8 cellular contexts compared by ENCODE assay signal in the genomic region with DNA sequence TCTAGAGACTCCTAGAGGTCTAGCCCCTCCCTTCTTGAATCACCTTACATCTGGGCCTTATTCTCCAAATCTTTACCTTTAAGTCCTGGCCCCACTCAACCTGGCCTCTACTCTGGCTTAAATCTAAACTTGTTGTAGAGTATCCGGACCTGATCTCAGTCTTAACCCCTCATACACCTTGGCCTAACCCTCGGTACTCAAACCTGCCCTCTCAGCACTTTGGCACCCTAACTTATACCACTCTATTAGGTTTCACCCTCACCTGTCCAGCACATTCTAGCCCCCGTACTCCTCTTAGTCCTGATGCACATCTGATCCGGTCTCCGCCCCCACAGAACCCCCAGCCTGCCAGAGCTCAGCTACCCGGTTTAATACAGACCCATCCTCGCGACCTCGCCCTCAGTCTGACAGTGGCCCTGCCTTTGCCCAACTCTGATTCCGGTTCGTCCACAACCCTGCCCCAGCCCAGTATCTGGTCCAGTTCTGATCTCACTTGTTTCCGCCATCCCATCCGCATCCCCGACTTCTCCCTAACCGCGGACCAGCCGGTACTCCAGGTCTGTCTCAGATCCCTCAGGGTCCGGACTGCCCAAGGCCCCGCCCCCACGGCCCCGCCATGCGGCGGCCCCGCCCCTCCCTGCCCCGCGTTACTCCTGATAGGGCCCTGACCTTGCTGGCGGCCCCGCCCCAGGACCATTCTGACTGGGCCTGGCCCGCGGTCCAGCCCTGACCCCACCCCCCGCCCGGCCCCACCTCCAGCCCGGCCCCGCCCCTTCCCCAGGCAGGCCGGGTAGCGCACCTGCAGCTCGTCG. TPM values are rescaled to one million over a fixed set of nuclear protein-coding genes. Genes with fewer than 3 reads are reported as not detected.
DNase-seq lines count a peak whose midpoint lies in the region; ATAC-seq, FAIRE-seq and TF ChIP-seq lines count a peak whose summit lies in the region.

No MANE protein-coding gene starts in this region.

- peaks cover 1 to 20% (median 4%) of the 10 kb centered on the region in 3 donors for H3K27me3 Mint-ChIP-seq in immature natural killer cell (ENCODE audit: low read depth in 3 of 3)

- ATAC-seq in GM18519 (IDR thresholded peaks at IDR 0.05; ENCODE audit: low FRiP score, unreplicated experiment), result peak; percentile 59
- ATAC-seq in HG03103 (IDR thresholded peaks at IDR 0.05; ENCODE audit: low read depth, unreplicated experiment), result peak; percentile 72
- no peak for ATAC-seq in GM18517 (IDR thresholded peaks at IDR 0.05; ENCODE audit: unreplicated experiment)

- no peaks in the 10 kb centered on the region for H3K9me3 ChIP-seq in small intestine (ENCODE audit: control insufficient read depth, low read depth)

- no peak for FAIRE-seq in small intestine (lab: Jason Lieb, UNC)

- peak; percentile 94 for DNase-seq in NCI-H2227 (lab: John Stamatoyannopoulos, UW; ENCODE audit: unreplicated experiment)
- DNase-seq in activated CD4-positive, CD25-positive, alpha-beta regulatory T cell (lab: John Stamatoyannopoulos, UW), result peak; percentile 56 to 75 (median 68)
- DNase-seq in cardiac fibroblast (ENCODE audit: low read depth in 2 of 2), result peak; percentile 81 to 90
- peak; percentile 71 to 80 (median 77) for DNase-seq in immature natural killer cell
- peak; percentile 91 for DNase-seq in small intestine

- H3K36me3 Mint-ChIP-seq in immature natural killer cell, result peaks cover 0 to 5% (median 4%) of the 10 kb centered on the region in 3 donors

- H3K27ac ChIP-seq in small intestine (ENCODE audit: low read depth in 1 of 2, low read length in 1 of 2), result peak overlapping the region in 1 of 2 donors; percentile 78

- peak overlapping the region; percentile 81 to 92 (median 89) for H3K4me3 Mint-ChIP-seq in immature natural killer cell

- H3K27ac Mint-ChIP-seq in immature natural killer cell, result peak overlapping the region in 5 of 6 donors; percentile 67 to 78 (median 76)

- H3K4me3 ChIP-seq in cardiac fibroblast (replicated peaks in 1 of 2; ENCODE audit: low read depth in 2 of 2, low read length in 2 of 2) (peak overlapping the region; percentile 82 to 85), small intestine (ENCODE audit: low read depth in 1 of 2, low read length in 2 of 2) (peak overlapping the region in 1 of 2 donors; percentile 76)

- WGBS in small intestine, 3 donors, result 13 to 19% (median 16%) methylated on average over 36 to 38 of the region's 38 CpGs

- H3K4me1 Mint-ChIP-seq in immature natural killer cell, result peaks cover 33 to 35% of the 10 kb centered on the region in 2 donors

- H3K27me3 ChIP-seq in small intestine (ENCODE audit: control insufficient read depth in 2 of 2, insufficient read depth in 2 of 2, low read length in 2 of 2), result no peaks in the 10 kb centered on the region

- no peaks in the 10 kb centered on the region for H3K4me1 ChIP-seq in small intestine (ENCODE audit: control insufficient read depth in 2 of 2, insufficient read depth in 1 of 2, low read depth in 1 of 2, low read length in 1 of 2)

- H3K9me3 Mint-ChIP-seq in immature natural killer cell, result no peaks in the 10 kb centered on the region

- TF ChIP-seq CTCF in cardiac fibroblast (IDR thresholded peaks at IDR 0.05; ENCODE audit: low read depth, low read length), result no peak

- H3K36me3 ChIP-seq in small intestine (ENCODE audit: control insufficient read depth in 2 of 2, insufficient read depth in 2 of 2, low read length in 2 of 2), result no peaks in the 10 kb centered on the region

RNA-seq across cellular contexts. Expression of a gene that starts 1.4 kb away (rescaled TPM):
- polyA plus RNA-seq in immature natural killer cell (1 to 10 TPM in 2 of 3 donors, not detected in 1; 2.5 to 8.0 TPM), small intestine (1 to 10 TPM; 2.4 to 3.6 (median 2.7) TPM)
